In genomic region chr18:63928331-63928730, GRCh38 we compare ENCODE assay signal across 24 cellular contexts. TPM values are rescaled to one million over a fixed set of nuclear protein-coding genes. Genes with fewer than 3 reads are reported as not detected.
"Had no signal": no experiment of that assay in that cellular context is flagged by ENCODE, and none has a peak within 500 bp of the region (broad histone marks: within the 10 kb centered on the region; RNA-seq: fewer than 3 reads in every experiment).

No MANE protein-coding gene starts in this region.

- DNase-seq: activated B cell treated with CpG ODN at 0.5 μM for 24 hours; activated CD4-positive, alpha-beta memory T cell treated with anti-CD3 and anti-CD28 coated beads, Interleukin-2, amount 10 ng/mL, durations not matched to agents 7 days and 5 days; activated CD4-positive, alpha-beta T cell treated with anti-CD3 and anti-CD28 coated beads for 36 hours; activated effector memory CD4-positive, alpha-beta T cell treated with Interleukin-2 at 50 U/mL for 16 hours; activated naive CD4-positive, alpha-beta T cell treated with anti-CD3 and anti-CD28 coated beads, Interleukin-2, amount 10 ng/mL, durations not matched to agents 7 days and 5 days; activated T-cell treated with anti-CD3 and anti-CD28 coated beads, Interleukin-2, amount 50 U/mL, for 72 hours; cerebellar nuclear complex; heart left ventricle; left colon; mesendoderm; mucosa of descending colon; occipital lobe; posterior cingulate gyrus; small intestine; stimulated activated CD4-positive, alpha-beta T cell treated with anti-CD3 and anti-CD28 coated beads, Interleukin-2, amount 100 ng/mL, for 24 hours; T-helper 9 cell; transverse colon; uterus had no signal

- H3K27ac Mint-ChIP-seq: activated B cell treated with CpG ODN at 0.5 μM for 24 hours; activated CD4-positive, alpha-beta memory T cell treated with anti-CD3 and anti-CD28 coated beads, Interleukin-2, amount 10 ng/mL, durations not matched to agents 7 days and 5 days; activated CD4-positive, alpha-beta T cell treated with anti-CD3 and anti-CD28 coated beads for 36 hours; activated naive CD4-positive, alpha-beta T cell treated with anti-CD3 and anti-CD28 coated beads, Interleukin-2, amount 10 ng/mL, durations not matched to agents 7 days and 5 days; activated T-cell treated with anti-CD3 and anti-CD28 coated beads, Interleukin-2, amount 50 U/mL, for 72 hours; stimulated activated memory B cell treated with anti-CD40 and anti-IgM and Interleukin-4, amounts not matched to agents 10 μg/mL and 1 μg/mL and 100 μg/mL, for 72 hours had no signal

- H3K36me3 Mint-ChIP-seq: activated naive CD4-positive, alpha-beta T cell treated with anti-CD3 and anti-CD28 coated beads, Interleukin-2, amount 10 ng/mL, durations not matched to agents 7 days and 5 days; stimulated activated memory B cell treated with anti-CD40 and anti-IgM and Interleukin-4, amounts not matched to agents 10 μg/mL and 1 μg/mL and 100 μg/mL, for 72 hours had no signal

- H3K4me1 Mint-ChIP-seq: activated B cell treated with CpG ODN at 0.5 μM for 24 hours; activated CD4-positive, alpha-beta memory T cell treated with anti-CD3 and anti-CD28 coated beads, Interleukin-2, amount 10 ng/mL, durations not matched to agents 7 days and 5 days; activated CD4-positive, alpha-beta T cell treated with anti-CD3 and anti-CD28 coated beads for 36 hours; activated naive CD4-positive, alpha-beta T cell treated with anti-CD3 and anti-CD28 coated beads, Interleukin-2, amount 10 ng/mL, durations not matched to agents 7 days and 5 days; stimulated activated memory B cell treated with anti-CD40 and anti-IgM and Interleukin-4, amounts not matched to agents 10 μg/mL and 1 μg/mL and 100 μg/mL, for 72 hours had no signal

- H3K4me3 Mint-ChIP-seq: activated B cell treated with CpG ODN at 0.5 μM for 24 hours; activated CD4-positive, alpha-beta memory T cell treated with anti-CD3 and anti-CD28 coated beads, Interleukin-2, amount 10 ng/mL, durations not matched to agents 7 days and 5 days; activated CD4-positive, alpha-beta T cell treated with anti-CD3 and anti-CD28 coated beads for 36 hours; activated naive CD4-positive, alpha-beta T cell treated with anti-CD3 and anti-CD28 coated beads, Interleukin-2, amount 10 ng/mL, durations not matched to agents 7 days and 5 days; activated T-cell treated with anti-CD3 and anti-CD28 coated beads, Interleukin-2, amount 50 U/mL, for 72 hours; stimulated activated memory B cell treated with anti-CD40 and anti-IgM and Interleukin-4, amounts not matched to agents 10 μg/mL and 1 μg/mL and 100 μg/mL, for 72 hours had no signal

- H3K9me3 Mint-ChIP-seq: activated B cell treated with CpG ODN at 0.5 μM for 24 hours; activated CD4-positive, alpha-beta memory T cell treated with anti-CD3 and anti-CD28 coated beads, Interleukin-2, amount 10 ng/mL, durations not matched to agents 7 days and 5 days; activated naive CD4-positive, alpha-beta T cell treated with anti-CD3 and anti-CD28 coated beads, Interleukin-2, amount 10 ng/mL, durations not matched to agents 7 days and 5 days; activated T-cell treated with anti-CD3 and anti-CD28 coated beads, Interleukin-2, amount 50 U/mL, for 72 hours; stimulated activated memory B cell treated with anti-CD40 and anti-IgM and Interleukin-4, amounts not matched to agents 10 μg/mL and 1 μg/mL and 100 μg/mL, for 72 hours had no signal

RNA-seq across cellular contexts. Expression of gene SERPINB10, which starts 20.6 kb away (rescaled TPM):
- total RNA-seq: activated B cell treated with CpG ODN at 0.5 μM for 24 hours; activated CD4-positive, alpha-beta memory T cell treated with anti-CD3 and anti-CD28 coated beads, Interleukin-2, amount 10 ng/mL, durations not matched to agents 7 days and 5 days; activated CD4-positive, alpha-beta T cell treated with anti-CD3 and anti-CD28 coated beads for 36 hours; left colon; mucosa of descending colon; occipital lobe; renal cortical epithelial cell; sciatic nerve; temporal lobe; transverse colon; uterus had no signal

RNA-seq across cellular contexts. Expression of gene HMSD, which starts 20.8 kb away (rescaled TPM):
- total RNA-seq: esophagus muscularis mucosa, frontal cortex, renal cortical epithelial cell had no signal

RNA-seq across cellular contexts. Expression of gene SERPINB2, which starts 40.8 kb away (rescaled TPM):
- total RNA-seq: activated CD4-positive, alpha-beta memory T cell treated with anti-CD3 and anti-CD28 coated beads, Interleukin-2, amount 10 ng/mL, durations not matched to agents 7 days and 5 days; activated CD4-positive, alpha-beta T cell treated with anti-CD3 and anti-CD28 coated beads for 36 hours; activated T-cell treated with anti-CD3 and anti-CD28 coated beads, Interleukin-2, amount 50 U/mL, for 72 hours; frontal cortex; left colon; mucosa of descending colon; renal cortical epithelial cell had no signal
